8 cellular contexts compared by ENCODE assay signal in genomic region chr5:151315998-151316597, GRCh38. TPM values are rescaled to one million over a fixed set of nuclear protein-coding genes. Genes with fewer than 3 reads are reported as not detected.
A peak's percentile ranks its signal among the peaks of the same experiment; 100 is the strongest.
DNase-seq lines count a peak whose midpoint lies in the region; ATAC-seq, FAIRE-seq and TF ChIP-seq lines count a peak whose summit lies in the region.

No MANE protein-coding gene starts in this region.

- ATAC-seq in HG02852 (IDR thresholded peaks at IDR 0.05; ENCODE audit: unreplicated experiment) (peak; percentile 81), naive B cell (ENCODE audit: low read depth in 2 of 2) (peak; percentile 56)

- no peak for TF ChIP-seq POLR2A in GM12892 (IDR thresholded peaks at IDR 0.05; ENCODE audit: low read depth, low read length)

- intact Hi-C loops in activated CD4-positive, alpha-beta memory T cell treated with anti-CD3 and anti-CD28 coated beads for 36 hours (cut with micrococcal nuclease), result loop anchor here (1.0 to 5.0 kb wide), 2 partner anchors 32 to 189 kb away; no protein-coding TSS in a partner anchor

- H3K27ac Mint-ChIP-seq in activated CD4-positive, alpha-beta memory T cell treated with anti-CD3 and anti-CD28 coated beads for 36 hours, result no peak overlapping the region
- H3K27ac Mint-ChIP-seq in naive B cell, result no peak overlapping the region

- H3K9me3 Mint-ChIP-seq in activated CD4-positive, alpha-beta memory T cell treated with anti-CD3 and anti-CD28 coated beads for 36 hours, result peaks cover 3% of the 10 kb centered on the region
- peaks cover 0 to 8% (median 5%) of the 10 kb centered on the region in 7 donors for H3K9me3 Mint-ChIP-seq in naive B cell

- DNase-seq in AG08395 (ENCODE audit: low spot score), result peak; percentile 87
- peak; percentile 45 for DNase-seq in GM12892 (ENCODE audit: insufficient read length)
- peak; percentile 75 for DNase-seq in NCI-H2227 (lab: John Stamatoyannopoulos, UW; ENCODE audit: unreplicated experiment)
- peak; percentile 76 for DNase-seq in activated CD4-positive, alpha-beta memory T cell treated with anti-CD3 and anti-CD28 coated beads for 36 hours
- DNase-seq in epithelial cell of esophagus (ENCODE audit: low read depth), result peak; percentile 75
- peak; percentile 39 for DNase-seq in naive B cell
- peak in 4 of 6 experiments; percentile 2 to 11 (median 2) for DNase-seq in stimulated activated naive CD4-positive, alpha-beta T cell (lab: John Stamatoyannopoulos, UW)

- no peaks in the 10 kb centered on the region for H3K36me3 Mint-ChIP-seq in activated CD4-positive, alpha-beta memory T cell treated with anti-CD3 and anti-CD28 coated beads for 36 hours
- H3K36me3 Mint-ChIP-seq in naive B cell, result peaks cover 5 to 6% of the 10 kb centered on the region in 2 donors

- peaks cover 2% of the 10 kb centered on the region for H3K27me3 Mint-ChIP-seq in activated CD4-positive, alpha-beta memory T cell treated with anti-CD3 and anti-CD28 coated beads for 36 hours
- peaks cover 0 to 6% (median 0%) of the 10 kb centered on the region in 3 donors for H3K27me3 Mint-ChIP-seq in naive B cell

- CTCF ChIA-PET in activated CD4-positive, alpha-beta memory T cell treated with anti-CD3 and anti-CD28 coated beads for 36 hours (lab: Charles Lee), result interaction anchor here (0.6 to 1.7 kb wide), 37 partner anchors 9 to 708 kb away, joined by 3 to 15 read pairs (median 4); partner anchors contain the start of genes CCDC69, GM2A and SLC36A3

- no peak overlapping the region for H3K4me3 Mint-ChIP-seq in activated CD4-positive, alpha-beta memory T cell treated with anti-CD3 and anti-CD28 coated beads for 36 hours
- no peak overlapping the region for H3K4me3 Mint-ChIP-seq in naive B cell

- POLR2A ChIA-PET in activated CD4-positive, alpha-beta memory T cell treated with anti-CD3 and anti-CD28 coated beads for 36 hours (lab: Charles Lee), result no interaction called here

- peak; percentile 82 for FAIRE-seq in GM12892 (lab: Jason Lieb, UNC)

- no peak overlapping the region for H3K4me3 ChIP-seq in epithelial cell of esophagus (ENCODE audit: low read length)

- TF ChIP-seq CTCF in epithelial cell of esophagus (IDR thresholded peaks at IDR 0.05; ENCODE audit: insufficient read depth, low read depth, low read length, missing control alignments), result peak; percentile 96

- H3K4me1 Mint-ChIP-seq in activated CD4-positive, alpha-beta memory T cell treated with anti-CD3 and anti-CD28 coated beads for 36 hours (ENCODE audit: low read depth), result no peaks in the 10 kb centered on the region
- peaks cover 7 to 14% (median 11%) of the 10 kb centered on the region in 3 donors for H3K4me1 Mint-ChIP-seq in naive B cell

RNA-seq across cellular contexts. Expression of gene SLC36A3, which starts 12.5 kb away (rescaled TPM):
- polyA plus RNA-seq in GM12892 (2012; ENCODE audit: missing spikeins), result not detected
- not detected for total RNA-seq in activated CD4-positive, alpha-beta memory T cell treated with anti-CD3 and anti-CD28 coated beads for 36 hours
- polyA plus RNA-seq in naive B cell (ENCODE audit: low read depth in 6 of 6), result under 1 TPM in 1 of 6 donors, not detected in 5; 0.26 TPM

RNA-seq across cellular contexts. Expression of gene SLC36A2, which starts 31.3 kb away (rescaled TPM):
- not detected for polyA plus RNA-seq in GM12892 (2012; ENCODE audit: missing spikeins)
- total RNA-seq in activated CD4-positive, alpha-beta memory T cell treated with anti-CD3 and anti-CD28 coated beads for 36 hours, result not detected
- polyA plus RNA-seq in naive B cell (ENCODE audit: low read depth in 6 of 6), result not detected

Comparison
In these comparisons a context has a peak if more than half of its experiments do, and no peak if none do; other contexts are left out.
1. DNase-seq: peak in every context shown above with its lines; median percentile 87 in AG08395; 76 in activated CD4-positive, alpha-beta memory T cell treated with anti-CD3 and anti-CD28 coated beads for 36 hours; 75 in NCI-H2227; 75 in epithelial cell of esophagus; 45 in GM12892; 39 in naive B cell; 2 in stimulated activated naive CD4-positive, alpha-beta T cell.